8 cellular contexts compared by ENCODE assay signal in the genomic region with DNA sequence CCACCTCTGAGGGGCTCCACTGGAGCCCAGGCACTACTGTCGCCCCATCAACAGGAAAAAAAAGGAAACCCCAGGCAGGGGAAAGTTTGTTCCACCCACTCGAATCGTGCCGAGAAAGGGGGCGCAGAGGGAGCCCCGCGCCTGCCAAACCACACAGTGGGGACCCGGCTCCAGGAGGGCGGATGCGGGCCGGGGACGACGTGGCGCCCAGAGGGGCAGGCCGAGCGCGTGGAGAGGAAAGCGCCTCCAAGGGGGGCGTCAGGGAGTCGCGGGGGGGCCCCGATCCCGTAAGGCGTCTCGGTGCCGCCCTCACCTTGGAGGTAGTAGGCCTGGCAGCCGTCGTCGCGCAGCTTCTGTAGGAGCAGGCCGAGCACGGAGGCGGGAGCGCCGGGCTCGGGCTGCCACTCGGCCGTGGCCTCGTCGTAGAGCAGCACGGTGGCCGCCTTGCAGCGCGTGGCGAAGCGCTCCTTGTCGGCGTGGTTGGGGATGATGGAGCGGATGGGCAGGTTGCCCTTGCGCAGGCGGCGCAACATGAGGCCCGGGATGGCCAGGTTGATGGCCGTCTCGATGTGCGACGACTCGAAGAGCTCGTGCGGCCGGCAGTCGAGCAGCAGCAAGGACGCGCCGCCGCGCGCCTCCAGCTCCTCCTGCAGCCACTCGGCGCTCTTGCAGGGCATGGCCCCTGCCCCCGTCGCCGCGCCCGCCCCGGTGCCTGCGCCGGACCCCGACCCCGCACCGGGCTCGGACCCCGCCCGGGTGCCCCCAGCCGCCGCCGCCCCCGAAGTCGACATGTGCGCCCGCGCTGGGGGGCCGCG. TPM values are rescaled to one million over a fixed set of nuclear protein-coding genes. Genes with fewer than 3 reads are reported as not detected.
A peak's percentile ranks its signal among the peaks of the same experiment; 100 is the strongest.
DNase-seq lines count a peak whose midpoint lies in the region; ATAC-seq and TF ChIP-seq lines count a peak whose summit lies in the region.

No MANE protein-coding gene starts in this region.

- H3K36me3 ChIP-seq in GM23248 (ENCODE audit: low read depth) = 0 out of 2 replicates have a peak, but pooled peaks cover 2% of the 10 kb centered on the region
- H3K36me3 ChIP-seq in esophagus squamous epithelium = peaks cover 8 to 34% (median 24%) of the 10 kb centered on the region in 3 donors
- H3K36me3 ChIP-seq in upper lobe of left lung = peaks cover under 1 to 29% (median 21%) of the 10 kb centered on the region in 4 donors

- DNase-seq in ELR (ENCODE audit: low read depth) (peak; percentile 71), GM23248 (peak; percentile 86), NB4 (ENCODE audit: low read depth) (peak; percentile 77), esophagus squamous epithelium (lab: John Stamatoyannopoulos, UW) (no peak), upper lobe of left lung (peak in 1 of 2 donors; percentile 93), NCI-H1436 (lab: John Stamatoyannopoulos, UW) (no peak)
- DNase-seq in activated T-cell treated with anti-CD3 and anti-CD28 coated beads, Interleukin-2, amount 50 U/mL, for 1 hour = peak; percentile 67
- DNase-seq in natural killer cell treated with Interleukin-12 subunit alpha and Interleukin-12 subunit beta and Interleukin-15 and Interleukin-18, amount 100 ng/mL, for 72 hours (ENCODE audit: low spot score) = no peak

- TF ChIP-seq POLR2A in NB4 (IDR thresholded peaks at IDR 0.05; ENCODE audit: extremely low read depth, insufficient read length) = no peak
- no peak for TF ChIP-seq POLR2A in esophagus squamous epithelium (IDR thresholded peaks at IDR 0.05)
- peak in 1 of 4 donors; percentile 20 for TF ChIP-seq POLR2A in upper lobe of left lung (IDR thresholded peaks at IDR 0.05)

- ATAC-seq in natural killer cell treated with Interleukin-12 subunit alpha and Interleukin-12 subunit beta and Interleukin-15 and Interleukin-18, amount 100 ng/mL, for 72 hours = peak; percentile 0 to 11
- ATAC-seq in upper lobe of left lung (ENCODE audit: low FRiP score in 2 of 2) = peak in 1 of 2 donors; percentile 1

- peak overlapping the region; percentile 20 for H2AFZ ChIP-seq in GM23248

- peak overlapping the region; percentile 95 to 99 for H3K27ac Mint-ChIP-seq in natural killer cell treated with Interleukin-12 subunit alpha and Interleukin-12 subunit beta and Interleukin-15 and Interleukin-18, amount 100 ng/mL, for 72 hours

- 0 to 2% methylated on average over 51 to 53 of the region's 94 CpGs for WGBS in GM23248 (ENCODE audit: low coverage in 1 of 2, low lambda C conversion rate in 2 of 2, missing lambda C conversion rate in 2 of 2), 2 experiments
- 0 to 2% methylated on average over 3 to 11 of the region's 94 CpGs for WGBS in esophagus squamous epithelium, 2 donors
- 0% methylated on average over 16 to 25 of the region's 94 CpGs for WGBS in upper lobe of left lung, 2 donors

- H3K27me3 Mint-ChIP-seq in natural killer cell treated with Interleukin-12 subunit alpha and Interleukin-12 subunit beta and Interleukin-15 and Interleukin-18, amount 100 ng/mL, for 72 hours = no peaks in the 10 kb centered on the region

- peaks cover 48% of the 10 kb centered on the region for H3K79me2 ChIP-seq in GM23248 (ENCODE audit: insufficient read depth)

- H4K20me1 ChIP-seq in GM23248 (ENCODE audit: insufficient read depth) = no peaks in the 10 kb centered on the region

- peak overlapping the region; percentile 95 for H3K9ac ChIP-seq in GM23248

- TF ChIP-seq CTCF in NB4 (IDR thresholded peaks at IDR 0.05; ENCODE audit: low read depth, low read length) = no peak
- peak in 2 of 6 experiments; percentile 19 to 24 for TF ChIP-seq CTCF in esophagus squamous epithelium (IDR thresholded peaks at IDR 0.05)
- peak in 5 of 6 experiments; percentile 11 to 59 (median 24) for TF ChIP-seq CTCF in upper lobe of left lung (IDR thresholded peaks at IDR 0.05)

- H3K4me3 ChIP-seq in GM23248 = peak overlapping the region; percentile 82
- H3K4me3 ChIP-seq in NB4 (ENCODE audit: low read depth, low read length) = peak overlapping the region; percentile 91
- H3K4me3 ChIP-seq in esophagus squamous epithelium = peak overlapping the region; percentile 82 to 92 (median 83)
- H3K4me3 ChIP-seq in upper lobe of left lung = peak overlapping the region; percentile 62 to 87 (median 83)

- TF ChIP-seq EP300 in upper lobe of left lung (IDR thresholded peaks at IDR 0.05) = no peak

- H3K36me3 Mint-ChIP-seq in natural killer cell treated with Interleukin-12 subunit alpha and Interleukin-12 subunit beta and Interleukin-15 and Interleukin-18, amount 100 ng/mL, for 72 hours = no peaks in the 10 kb centered on the region

- H3K4me2 ChIP-seq in GM23248 (ENCODE audit: unreplicated experiment) = peak overlapping the region; percentile 96

- in situ Hi-C loops in GM23248 (cut with MboI) = no loop called here

- peak overlapping the region; percentile 91 for H3K27ac ChIP-seq in GM23248
- peak overlapping the region; percentile 94 to 98 (median 96) for H3K27ac ChIP-seq in esophagus squamous epithelium
- H3K27ac ChIP-seq in upper lobe of left lung = peak overlapping the region; percentile 85 to 92 (median 88)

- H3K4me3 Mint-ChIP-seq in natural killer cell treated with Interleukin-12 subunit alpha and Interleukin-12 subunit beta and Interleukin-15 and Interleukin-18, amount 100 ng/mL, for 72 hours = peak overlapping the region; percentile 87

- H3K4me1 Mint-ChIP-seq in natural killer cell treated with Interleukin-12 subunit alpha and Interleukin-12 subunit beta and Interleukin-15 and Interleukin-18, amount 100 ng/mL, for 72 hours (ENCODE audit: low read depth in 2 of 2) = peaks cover 29 to 37% of the 10 kb centered on the region in 2 donors

- intact Hi-C loops in esophagus squamous epithelium (cut with DNase I) = loop anchor here (10.0 kb wide), 1 partner anchor 69 kb away; no protein-coding TSS in a partner anchor

- no peaks in the 10 kb centered on the region for H3K9me2 ChIP-seq in GM23248 (ENCODE audit: insufficient read depth)

- H3K9me3 Mint-ChIP-seq in natural killer cell treated with Interleukin-12 subunit alpha and Interleukin-12 subunit beta and Interleukin-15 and Interleukin-18, amount 100 ng/mL, for 72 hours = no peaks in the 10 kb centered on the region

- H3K27me3 ChIP-seq in GM23248 (replicated peaks; ENCODE audit: insufficient read depth) (no peaks in the 10 kb centered on the region), esophagus squamous epithelium (no peaks in the 10 kb centered on the region), upper lobe of left lung (no peaks in the 10 kb centered on the region)

- H3F3A ChIP-seq in GM23248 (ENCODE audit: insufficient read depth) = peaks cover 12% of the 10 kb centered on the region

- no peaks in the 10 kb centered on the region for H3K9me3 ChIP-seq in GM23248 (ENCODE audit: low read depth)
- H3K9me3 ChIP-seq in esophagus squamous epithelium = no peaks in the 10 kb centered on the region
- H3K9me3 ChIP-seq in upper lobe of left lung = no peaks in the 10 kb centered on the region

- H3K4me1 ChIP-seq in GM23248 (ENCODE audit: insufficient read depth) = peaks cover 26% of the 10 kb centered on the region
- peaks cover 55 to 90% (median 61%) of the 10 kb centered on the region in 3 donors for H3K4me1 ChIP-seq in esophagus squamous epithelium
- peaks cover 45 to 64% (median 59%) of the 10 kb centered on the region in 4 donors for H3K4me1 ChIP-seq in upper lobe of left lung

RNA-seq across cellular contexts. Expression of gene DUSP7, which starts 0.6 kb away (rescaled TPM):
- 12.4 and 17.7 TPM in 2 replicates for total RNA-seq in GM23248 (2014; rRNA removed; shearing (Covaris generic))
- polyA plus RNA-seq in GM23248 (2016; fragmentation: Nextera tagmentation; extraction: Ambion mirVana) = 5.1 and 5.8 TPM in 2 replicates
- total RNA-seq in esophagus squamous epithelium (100 to 1,000 TPM in 1 of 4 donors, 10 to 100 TPM in 3; 49.3 to 105 (median 62.1) TPM), upper lobe of left lung (10 to 100 TPM; 24.1 to 49.1 (median 35.3) TPM)
- 10 to 100 TPM; 19.4 to 31.0 TPM for total RNA-seq in natural killer cell treated with Interleukin-12 subunit alpha and Interleukin-12 subunit beta and Interleukin-15 and Interleukin-18, amount 100 ng/mL, for 72 hours

Comparison
In these comparisons a context has a peak if more than half of its experiments do, and no peak if none do; other contexts are left out.
1. DNase-seq: peak in ELR (single experiment), GM23248 (single experiment), NB4 (single experiment) and activated T-cell treated with anti-CD3 and anti-CD28 coated beads, Interleukin-2, amount 50 U/mL, for 1 hour (single experiment); none in esophagus squamous epithelium (single experiment), natural killer cell treated with Interleukin-12 subunit alpha and Interleukin-12 subunit beta and Interleukin-15 and Interleukin-18, amount 100 ng/mL, for 72 hours (single experiment) and NCI-H1436 (single experiment).
2. Peak in every context shown above with its lines, with median percentiles within 50 percentile points of each other: H3K27ac ChIP-seq and H3K4me3 ChIP-seq.